Comparison of ENCODE assay signal across 8 cellular contexts in the genomic region with DNA sequence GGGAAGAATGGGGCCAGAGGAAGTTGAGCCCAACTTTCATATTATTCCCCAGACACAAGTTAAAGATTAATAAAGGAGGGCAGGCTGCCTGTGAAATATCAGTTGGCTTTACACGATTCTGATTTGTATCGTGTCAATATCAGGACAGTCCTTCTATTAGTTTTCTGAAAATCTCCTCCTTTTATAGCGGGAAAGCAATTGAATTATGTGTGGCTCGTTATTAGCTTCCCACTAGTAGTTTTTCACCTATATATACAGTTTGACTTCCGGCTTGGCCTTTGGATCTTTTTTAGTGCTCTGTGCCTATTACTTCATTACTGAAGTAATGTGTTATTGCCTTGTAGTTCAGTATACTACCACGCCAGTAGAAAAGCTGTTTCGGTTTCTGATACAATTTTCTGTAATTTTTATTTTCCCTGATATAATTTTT. TPM values are rescaled to one million over a fixed set of nuclear protein-coding genes. Genes with fewer than 3 reads are reported as not detected.
DNase-seq lines count a peak whose midpoint lies in the region; ATAC-seq and TF ChIP-seq lines count a peak whose summit lies in the region.

No MANE protein-coding gene starts in this region.

- no peak for TF ChIP-seq EP300 in suprapubic skin (IDR thresholded peaks at IDR 0.05)

- no peak for TF ChIP-seq POLR2A in suprapubic skin (IDR thresholded peaks at IDR 0.05)

- no peaks in the 10 kb centered on the region for H3K9me3 ChIP-seq in suprapubic skin

- H3K27me3 ChIP-seq in suprapubic skin: no peaks in the 10 kb centered on the region

- no peak for DNase-seq in activated CD4-positive, alpha-beta T cell treated with anti-CD3 and anti-CD28 coated beads for 36 hours
- no peak for DNase-seq in activated CD4-positive, alpha-beta T cell treated with anti-CD3 and anti-CD28 coated beads, Interleukin-2, amount 50 U/mL, for 4 hours
- DNase-seq in activated naive CD8-positive, alpha-beta T cell treated with anti-CD3 and anti-CD28 coated beads, Interleukin-2, amount 50 U/mL, for 24 hours: no peak
- DNase-seq in kidney tubule cell (ENCODE audit: low spot score) (peak; percentile 49), suprapubic skin (ENCODE audit: low spot score in 2 of 2) (no peak), NCI-H526 treated with DMSO at 0.1 percent for 48 hours (lab: John Stamatoyannopoulos, UW) (no peak), NCI-H1436 treated with DMSO at 0.1 percent for 48 hours (lab: John Stamatoyannopoulos, UW) (no peak)

- intact Hi-C loops in activated CD4-positive, alpha-beta T cell treated with anti-CD3 and anti-CD28 coated beads for 36 hours (cut with DNase I, micrococcal nuclease): loop anchor here in 1 of 2 experiments (5.0 kb wide), 2 partner anchors 54 to 144 kb away; no protein-coding TSS in a partner anchor

- H3K4me3 Mint-ChIP-seq in activated CD4-positive, alpha-beta T cell treated with anti-CD3 and anti-CD28 coated beads for 36 hours: peak overlapping the region; percentile 84
- H3K4me3 Mint-ChIP-seq in activated naive CD8-positive, alpha-beta T cell treated with anti-CD3 and anti-CD28 coated beads, Interleukin-2, amount 50 U/mL, for 24 hours: peak overlapping the region; percentile 83

- H3K4me1 Mint-ChIP-seq in activated CD4-positive, alpha-beta T cell treated with anti-CD3 and anti-CD28 coated beads for 36 hours: peaks cover 29% of the 10 kb centered on the region
- peaks cover 19% of the 10 kb centered on the region for H3K4me1 Mint-ChIP-seq in activated naive CD8-positive, alpha-beta T cell treated with anti-CD3 and anti-CD28 coated beads, Interleukin-2, amount 50 U/mL, for 24 hours

- H3K36me3 Mint-ChIP-seq in activated CD4-positive, alpha-beta T cell treated with anti-CD3 and anti-CD28 coated beads for 36 hours (ENCODE audit: low read depth): peaks cover 9% of the 10 kb centered on the region
- peaks cover 6% of the 10 kb centered on the region for H3K36me3 Mint-ChIP-seq in activated naive CD8-positive, alpha-beta T cell treated with anti-CD3 and anti-CD28 coated beads, Interleukin-2, amount 50 U/mL, for 24 hours (ENCODE audit: low read depth)

- peaks cover 60% of the 10 kb centered on the region for H3K4me1 ChIP-seq in suprapubic skin

- H3K36me3 ChIP-seq in suprapubic skin: peaks cover 6% of the 10 kb centered on the region

- H3K27ac ChIP-seq in suprapubic skin: peak overlapping the region; percentile 99

- CTCF ChIA-PET in activated CD4-positive, alpha-beta T cell treated with anti-CD3 and anti-CD28 coated beads for 36 hours (lab: Charles Lee): no interaction called here

- no peak for TF ChIP-seq CTCF in suprapubic skin (IDR thresholded peaks at IDR 0.05)

- no peak overlapping the region for H3K27ac Mint-ChIP-seq in activated CD4-positive, alpha-beta T cell treated with anti-CD3 and anti-CD28 coated beads for 36 hours
- H3K27ac Mint-ChIP-seq in activated naive CD8-positive, alpha-beta T cell treated with anti-CD3 and anti-CD28 coated beads, Interleukin-2, amount 50 U/mL, for 24 hours: no peak overlapping the region

- H3K9me3 Mint-ChIP-seq in activated CD4-positive, alpha-beta T cell treated with anti-CD3 and anti-CD28 coated beads for 36 hours (ENCODE audit: low read depth): no peaks in the 10 kb centered on the region
- no peaks in the 10 kb centered on the region for H3K9me3 Mint-ChIP-seq in activated naive CD8-positive, alpha-beta T cell treated with anti-CD3 and anti-CD28 coated beads, Interleukin-2, amount 50 U/mL, for 24 hours

- 48% methylated on average over 7 of the region's 7 CpGs for WGBS in suprapubic skin

- H3K27me3 Mint-ChIP-seq in activated CD4-positive, alpha-beta T cell treated with anti-CD3 and anti-CD28 coated beads for 36 hours: peaks cover 5% of the 10 kb centered on the region
- H3K27me3 Mint-ChIP-seq in activated naive CD8-positive, alpha-beta T cell treated with anti-CD3 and anti-CD28 coated beads, Interleukin-2, amount 50 U/mL, for 24 hours: peaks cover 8% of the 10 kb centered on the region

- POLR2A ChIA-PET in activated CD4-positive, alpha-beta T cell treated with anti-CD3 and anti-CD28 coated beads for 36 hours (lab: Charles Lee): no interaction called here

- no peak for ATAC-seq in activated CD4-positive, alpha-beta T cell treated with anti-CD3 and anti-CD28 coated beads for 36 hours
- no peak for ATAC-seq in activated naive CD8-positive, alpha-beta T cell treated with anti-CD3 and anti-CD28 coated beads, Interleukin-2, amount 50 U/mL, for 24 hours
- ATAC-seq in HG02642 (IDR thresholded peaks at IDR 0.05; ENCODE audit: poor library complexity, unreplicated experiment): no peak

- peak overlapping the region; percentile 100 for H3K4me3 ChIP-seq in suprapubic skin

RNA-seq across cellular contexts. Expression of a gene that starts 1.8 kb away (rescaled TPM):
- 10 to 100 TPM; 25.9 to 34.3 TPM for total RNA-seq in activated CD4-positive, alpha-beta T cell treated with anti-CD3 and anti-CD28 coated beads for 36 hours
- 100 to 1,000 TPM in 2 of 4 donors, 10 to 100 TPM in 2; 90.5 to 148 (median 115) TPM for total RNA-seq in suprapubic skin
